ENCODE assay signal across 10 cellular contexts in the genomic region with DNA sequence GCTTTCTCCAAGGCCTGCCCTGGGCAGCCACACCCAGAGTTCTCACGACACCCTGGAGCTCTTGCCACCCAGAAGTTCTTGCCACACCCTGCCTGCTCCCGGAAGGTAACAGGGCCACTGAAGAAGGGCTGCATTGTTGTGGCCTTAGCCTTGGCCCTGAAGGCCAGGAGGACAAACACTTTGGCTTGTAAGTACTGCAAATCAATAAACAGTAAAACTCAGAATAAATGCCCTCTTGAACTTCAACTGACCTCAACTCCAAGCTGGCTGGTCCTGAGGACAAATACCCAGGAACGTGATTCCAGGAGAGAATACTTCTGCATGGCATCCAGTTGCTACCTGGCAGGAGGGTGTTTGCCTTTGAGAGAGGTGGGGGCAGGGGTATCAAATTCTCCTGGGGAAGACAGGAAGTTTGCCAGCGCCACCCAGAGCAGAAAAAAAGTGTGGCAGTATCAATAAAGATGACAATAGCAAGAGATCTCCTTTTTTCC. TPM values are rescaled to one million over a fixed set of nuclear protein-coding genes. Genes with fewer than 3 reads are reported as not detected.
DNase-seq lines count a peak whose midpoint lies in the region; ATAC-seq, FAIRE-seq and TF ChIP-seq lines count a peak whose summit lies in the region.
"Had no signal": no experiment of that assay in that cellular context is flagged by ENCODE, and none has a peak within 500 bp of the region (broad histone marks: within the 10 kb centered on the region; RNA-seq: fewer than 3 reads in every experiment).

No MANE protein-coding gene starts in this region.

- TF ChIP-seq POLR2A in uterus (IDR thresholded peaks at IDR 0.05), result no peak

- H3K36me3 ChIP-seq in kidney (ENCODE audit: control insufficient read depth in 1 of 2, insufficient read depth in 2 of 2, low read length in 2 of 2) (no peaks in the 10 kb centered on the region), uterus (no peaks in the 10 kb centered on the region)
- H3K36me3 ChIP-seq: neutrophil had no signal

- ATAC-seq in HG02642 (IDR thresholded peaks at IDR 0.05; ENCODE audit: poor library complexity, unreplicated experiment), result no peak

- H3K4me1 ChIP-seq in kidney (ENCODE audit: control insufficient read depth in 1 of 2, insufficient read depth in 1 of 2, low read depth in 1 of 2, low read length in 2 of 2) (no peaks in the 10 kb centered on the region), uterus (no peaks in the 10 kb centered on the region)

- no peak for FAIRE-seq in kidney (lab: Jason Lieb, UNC)

- in situ Hi-C loops in KBM-7 (cut with MboI; ENCODE audit: low pct_unique_long_range_greater_than_20kb, low sequenced_read_pairs), result no loop called here
- in situ Hi-C loops in SK-MEL-5 (cut with HindIII; ENCODE audit: low pct_unique_long_range_greater_than_20kb, low sequenced_read_pairs), result no loop called here
- in situ Hi-C loops in G401 (cut with HindIII; ENCODE audit: low sequenced_read_pairs), result no loop called here

- H3K4me3 ChIP-seq in kidney (ENCODE audit: low read length in 2 of 2) (no peak overlapping the region), uterus (no peak overlapping the region)

- H3K9ac ChIP-seq in kidney (ENCODE audit: low read length in 2 of 2), result no peak overlapping the region

- H3K27me3 ChIP-seq in uterus, result no peaks in the 10 kb centered on the region
- H3K27me3 ChIP-seq: neutrophil had no signal

- H3K9me3 ChIP-seq in kidney (ENCODE audit: control insufficient read depth in 1 of 2, low read length in 2 of 2), result no peaks in the 10 kb centered on the region
- H3K9me3 ChIP-seq in uterus, result no peaks in the 10 kb centered on the region
- H3K9me3 ChIP-seq: neutrophil had no signal

- intact Hi-C loops in kidney (cut with DNase I), result no loop called here
- intact Hi-C loops in uterus (cut with DNase I; ENCODE audit: low total_unique reads), result no loop called here

- H3K27ac ChIP-seq in C4-2B, result peak overlapping the region; percentile 25
- no peak overlapping the region for H3K27ac ChIP-seq in kidney (ENCODE audit: low read depth in 2 of 2, low read length in 2 of 2)
- H3K27ac ChIP-seq in uterus, result no peak overlapping the region
- H3K27ac ChIP-seq: neutrophil had no signal

- DNase-seq in KBM-7, result peak; percentile 18
- DNase-seq in SK-MEL-5 (ENCODE audit: low read depth, low spot score), result peak; percentile 33
- DNase-seq in kidney, result peak; percentile 76
- no peak for DNase-seq in AG08395 (ENCODE audit: low spot score)
- no peak for DNase-seq in G401 (ENCODE audit: low spot score)
- no peak for DNase-seq in uterus
- DNase-seq: activated CD4-positive, CD25-positive, alpha-beta regulatory T cell had no signal

- TF ChIP-seq CTCF in C4-2B (conservative IDR thresholded peaks at IDR 0.05) (peak; percentile 51), kidney (IDR thresholded peaks at IDR 0.05; ENCODE audit: borderline replicate concordance, extremely low read depth, insufficient read depth) (no peak), uterus (IDR thresholded peaks at IDR 0.05) (no peak)

RNA-seq across cellular contexts. Expression of a gene that starts 54.1 kb away (rescaled TPM):
- total RNA-seq in SK-MEL-5 (2014; rRNA removed; shearing (Covaris generic)), result 0.08 TPM in 1 of 2 replicates, not detected in the other
- polyA plus RNA-seq in SK-MEL-5 (2015; cell fraction: cytosol; rRNA removed), result 0.06 and 0.07 TPM in 2 replicates
- polyA plus RNA-seq in SK-MEL-5 (2015; cell fraction: nucleus; rRNA removed), result 0.06 TPM in 1 of 2 replicates, not detected in the other
- 2.0 TPM for total RNA-seq in kidney
- 0.11 TPM for polyA plus RNA-seq in kidney (ENCODE audit: insufficient read depth, low read depth, low replicate concordance)
- not detected in 2 replicates for total RNA-seq in G401 (2014; rRNA removed; shearing (Covaris generic))
- total RNA-seq in uterus, result 1 to 10 TPM in 1 of 4 donors, not detected in 3; 2.0 TPM

Comparison
In these comparisons a context has a peak if more than half of its experiments do, and no peak if none do; other contexts are left out.
1. DNase-seq: peak in KBM-7 (single experiment), SK-MEL-5 (single experiment) and kidney (single experiment); none in AG08395 (single experiment), G401 (single experiment) and uterus (0 of 2).